In genomic region chr7:66152538-66153191, GRCh38 we compare ENCODE assay signal across 12 cellular contexts. TPM values are rescaled to one million over a fixed set of nuclear protein-coding genes. Genes with fewer than 3 reads are reported as not detected.
A peak's percentile ranks its signal among the peaks of the same experiment; 100 is the strongest.
DNase-seq lines count a peak whose midpoint lies in the region; ATAC-seq and TF ChIP-seq lines count a peak whose summit lies in the region.
"Had no signal": no experiment of that assay in that cellular context is flagged by ENCODE, and none has a peak within 500 bp of the region (broad histone marks: within the 10 kb centered on the region; RNA-seq: fewer than 3 reads in every experiment).

No MANE protein-coding gene starts in this region.

- H3K4me1 ChIP-seq in GM23248 (ENCODE audit: insufficient read depth) = peaks cover 49% of the 10 kb centered on the region
- peaks cover 0 to 42% of the 10 kb centered on the region in 2 donors for H3K4me1 ChIP-seq in right atrium auricular region

- TF ChIP-seq CTCF in right atrium auricular region (IDR thresholded peaks at IDR 0.05) (no peak), progenitor cell of endocrine pancreas (IDR thresholded peaks at IDR 0.05; ENCODE audit: unreplicated experiment) (no peak)

- H3K36me3 ChIP-seq in GM23248 (ENCODE audit: low read depth) (peaks cover 43% of the 10 kb centered on the region), right atrium auricular region (peaks cover 46% of the 10 kb centered on the region)

- H3K4me3 Mint-ChIP-seq in progenitor cell of endocrine pancreas (ENCODE audit: low read depth) = no peak overlapping the region
- H3K4me3 Mint-ChIP-seq: CD14-positive monocyte had no signal

- H3F3A ChIP-seq in GM23248 (ENCODE audit: insufficient read depth) = peaks cover 45% of the 10 kb centered on the region

- no peaks in the 10 kb centered on the region for H3K27me3 Mint-ChIP-seq in progenitor cell of endocrine pancreas

- H4K20me1 ChIP-seq in GM23248 (ENCODE audit: insufficient read depth) = no peaks in the 10 kb centered on the region

- peak overlapping the region; percentile 95 for H3K27ac Mint-ChIP-seq in progenitor cell of endocrine pancreas

- no peaks in the 10 kb centered on the region for H3K9me2 ChIP-seq in GM23248 (ENCODE audit: insufficient read depth)

- peaks cover 22% of the 10 kb centered on the region for H3K4me1 Mint-ChIP-seq in progenitor cell of endocrine pancreas (ENCODE audit: low read depth)

- H3K79me2 ChIP-seq in GM23248 (ENCODE audit: insufficient read depth) = peaks cover 45% of the 10 kb centered on the region

- peak; percentile 46 for DNase-seq in GM23248
- no peak for DNase-seq in right atrium auricular region (ENCODE audit: low spot score)
- DNase-seq in progenitor cell of endocrine pancreas (ENCODE audit: low spot score, unreplicated experiment) = no peak
- no peak for DNase-seq in caudate nucleus (lab: John Stamatoyannopoulos, UW)
- no peak for DNase-seq in activated T-cell treated with anti-CD3 and anti-CD28 coated beads, Interleukin-2, amount 50 U/mL, for 48 hours
- DNase-seq in T-helper 9 cell = no peak
- DNase-seq: cortex of kidney; NCI-H2227 treated with DMSO at 0.1 percent for 48 hours; stimulated activated CD4-positive, alpha-beta T cell treated with anti-CD3 and anti-CD28 coated beads, Interleukin-4, amount 100 ng/mL, for 4 hours had no signal

- no peaks in the 10 kb centered on the region for H3K27me3 ChIP-seq in GM23248 (replicated peaks; ENCODE audit: insufficient read depth)
- no peaks in the 10 kb centered on the region for H3K27me3 ChIP-seq in right atrium auricular region

- H3K9ac ChIP-seq in GM23248 = peak overlapping the region; percentile 38

- peak overlapping the region; percentile 28 for H2AFZ ChIP-seq in GM23248

- in situ Hi-C loops in GM23248 (cut with MboI) = no loop called here

- peaks cover 23% of the 10 kb centered on the region for H3K36me3 Mint-ChIP-seq in progenitor cell of endocrine pancreas (ENCODE audit: insufficient read depth)

- H3K4me2 ChIP-seq in GM23248 (ENCODE audit: unreplicated experiment) = peak overlapping the region; percentile 40

- no peaks in the 10 kb centered on the region for H3K9me3 Mint-ChIP-seq in progenitor cell of endocrine pancreas (ENCODE audit: low read depth)

- WGBS in GM23248 (ENCODE audit: low coverage in 1 of 2, low lambda C conversion rate in 2 of 2, missing lambda C conversion rate in 2 of 2), 2 experiments = 4 to 11% methylated on average over 9 of the region's 9 CpGs
- 39 to 54% (median 39%) methylated on average over 9 of the region's 9 CpGs for WGBS in adipose tissue, 3 donors

- H3K4me3 ChIP-seq in GM23248 (0 out of 2 replicates have a peak overlapping the region, but pooled peaks have one; percentile 6), right atrium auricular region (peak overlapping the region in 1 of 2 donors; percentile 14)

- H3K9me3 ChIP-seq in GM23248 (ENCODE audit: low read depth) = no peaks in the 10 kb centered on the region
- H3K9me3 ChIP-seq in right atrium auricular region = no peaks in the 10 kb centered on the region

- no peak for ATAC-seq in HG02763 (IDR thresholded peaks at IDR 0.05; ENCODE audit: unreplicated experiment)

- H3K27ac ChIP-seq in GM23248 (peak overlapping the region; percentile 50), adipose tissue (ENCODE audit: low read depth, low read length) (peak overlapping the region; percentile 33), right atrium auricular region (peak overlapping the region; percentile 41 to 73), caudate nucleus (ENCODE audit: low read depth, low read length) (no peak overlapping the region)

RNA-seq across cellular contexts. Expression of gene CRCP, which starts 38.0 kb away (rescaled TPM):
- total RNA-seq in GM23248 (2014; rRNA removed; shearing (Covaris generic)) = 28.6 and 39.5 TPM in 2 replicates
- polyA plus RNA-seq in GM23248 (2016; fragmentation: Nextera tagmentation; extraction: Ambion mirVana) = 31.3 and 35.4 TPM in 2 replicates
- 10 to 100 TPM; 15.5 to 18.6 (median 16.5) TPM for polyA plus RNA-seq in adipose tissue
- 10 to 100 TPM; 29.9 to 44.9 TPM for total RNA-seq in right atrium auricular region
- 32.4 and 34.8 TPM in 2 replicates for total RNA-seq in progenitor cell of endocrine pancreas

RNA-seq across cellular contexts. Expression of gene TPST1, which starts 52.5 kb away (rescaled TPM):
- total RNA-seq in GM23248 (2014; rRNA removed; shearing (Covaris generic)) = 46.0 and 54.1 TPM in 2 replicates
- 53.7 and 57.0 TPM in 2 replicates for polyA plus RNA-seq in GM23248 (2016; fragmentation: Nextera tagmentation; extraction: Ambion mirVana)
- 10 to 100 TPM in 2 of 3 donors, 1 to 10 TPM in 1; 4.6 to 16.4 (median 11.8) TPM for polyA plus RNA-seq in adipose tissue
- total RNA-seq in right atrium auricular region = 1 to 10 TPM; 9.0 to 9.3 TPM
- total RNA-seq in progenitor cell of endocrine pancreas = 29.6 and 30.5 TPM in 2 replicates
